ENCODE assay signal across 1 cellular context in genomic region chr20:11675920-11676617, GRCh38.
TF ChIP-seq lines count a peak whose summit lies in the region.

No MANE protein-coding gene starts in this region.

TF ChIP-seq in GM23338, 12 proteins besides CTCF, POLR2A, EP300 and RAD21 (continued from another document):
- TF ChIP-seq, protein P1, sequence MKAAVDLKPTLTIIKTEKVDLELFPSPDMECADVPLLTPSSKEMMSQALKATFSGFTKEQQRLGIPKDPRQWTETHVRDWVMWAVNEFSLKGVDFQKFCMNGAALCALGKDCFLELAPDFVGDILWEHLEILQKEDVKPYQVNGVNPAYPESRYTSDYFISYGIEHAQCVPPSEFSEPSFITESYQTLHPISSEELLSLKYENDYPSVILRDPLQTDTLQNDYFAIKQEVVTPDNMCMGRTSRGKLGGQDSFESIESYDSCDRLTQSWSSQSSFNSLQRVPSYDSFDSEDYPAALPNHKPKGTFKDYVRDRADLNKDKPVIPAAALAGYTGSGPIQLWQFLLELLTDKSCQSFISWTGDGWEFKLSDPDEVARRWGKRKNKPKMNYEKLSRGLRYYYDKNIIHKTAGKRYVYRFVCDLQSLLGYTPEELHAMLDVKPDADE (IDR thresholded peaks at IDR 0.05) = no peak
- TF ChIP-seq REST (IDR thresholded peaks at IDR 0.05; ENCODE audit: unreplicated experiment) (no peak), ZNF114 (CRISPR knock-in tag; IDR thresholded peaks at IDR 0.05) (no peak), JUNB (IDR thresholded peaks at IDR 0.05; ENCODE audit: unreplicated experiment) (no peak), EZH2 (IDR thresholded peaks at IDR 0.05; ENCODE audit: low read depth, unreplicated experiment) (no peak), POLR2AphosphoS5 (IDR thresholded peaks at IDR 0.05; ENCODE audit: low read depth) (no peak), CREB1 (CRISPR knock-in tag; IDR thresholded peaks at IDR 0.05; ENCODE audit: low read depth) (no peak)
